8 cellular contexts compared by ENCODE assay signal in genomic region chr12:4355843-4356327, GRCh38.
DNase-seq lines count a peak whose midpoint lies in the region; ATAC-seq lines count a peak whose summit lies in the region.

No MANE protein-coding gene starts in this region.

- DNase-seq in NCI-H345 (lab: John Stamatoyannopoulos, UW) (peak; percentile 2), NCI-H345 treated with DMSO at 0.1 percent for 48 hours (lab: John Stamatoyannopoulos, UW; ENCODE audit: unreplicated experiment) (no peak), NOMO-1 treated with DMSO at 0.1 percent for 48 hours (lab: John Stamatoyannopoulos, UW; ENCODE audit: unreplicated experiment) (peak; percentile 23), iPS-NIHi11 (ENCODE audit: low spot score) (peak; percentile 70), 8988T (no peak)
- DNase-seq in activated T-helper 9 cell treated with anti-CD3 and anti-CD28 coated beads, Interleukin-2, amount 50 U/mL, for 16 hours (ENCODE audit: low read depth) = peak; percentile 12
- DNase-seq in stimulated activated naive CD4-positive, alpha-beta T cell treated with Interleukin-2 at 50 U/mL for 16 hours (lab: John Stamatoyannopoulos, UW) = peak; percentile 11

- ATAC-seq in GM21786 (IDR thresholded peaks at IDR 0.05; ENCODE audit: unreplicated experiment) = no peak

Comparison
In these comparisons a context has a peak if more than half of its experiments do, and no peak if none do; other contexts are left out.
1. DNase-seq: peak in NCI-H345 (single experiment), NOMO-1 treated with DMSO at 0.1 percent for 48 hours (single experiment), activated T-helper 9 cell treated with anti-CD3 and anti-CD28 coated beads, Interleukin-2, amount 50 U/mL, for 16 hours (single experiment), iPS-NIHi11 (single experiment) and stimulated activated naive CD4-positive, alpha-beta T cell treated with Interleukin-2 at 50 U/mL for 16 hours (single experiment); none in NCI-H345 treated with DMSO at 0.1 percent for 48 hours (single experiment) and 8988T (single experiment).